9 cellular contexts compared by ENCODE assay signal in the genomic region with DNA sequence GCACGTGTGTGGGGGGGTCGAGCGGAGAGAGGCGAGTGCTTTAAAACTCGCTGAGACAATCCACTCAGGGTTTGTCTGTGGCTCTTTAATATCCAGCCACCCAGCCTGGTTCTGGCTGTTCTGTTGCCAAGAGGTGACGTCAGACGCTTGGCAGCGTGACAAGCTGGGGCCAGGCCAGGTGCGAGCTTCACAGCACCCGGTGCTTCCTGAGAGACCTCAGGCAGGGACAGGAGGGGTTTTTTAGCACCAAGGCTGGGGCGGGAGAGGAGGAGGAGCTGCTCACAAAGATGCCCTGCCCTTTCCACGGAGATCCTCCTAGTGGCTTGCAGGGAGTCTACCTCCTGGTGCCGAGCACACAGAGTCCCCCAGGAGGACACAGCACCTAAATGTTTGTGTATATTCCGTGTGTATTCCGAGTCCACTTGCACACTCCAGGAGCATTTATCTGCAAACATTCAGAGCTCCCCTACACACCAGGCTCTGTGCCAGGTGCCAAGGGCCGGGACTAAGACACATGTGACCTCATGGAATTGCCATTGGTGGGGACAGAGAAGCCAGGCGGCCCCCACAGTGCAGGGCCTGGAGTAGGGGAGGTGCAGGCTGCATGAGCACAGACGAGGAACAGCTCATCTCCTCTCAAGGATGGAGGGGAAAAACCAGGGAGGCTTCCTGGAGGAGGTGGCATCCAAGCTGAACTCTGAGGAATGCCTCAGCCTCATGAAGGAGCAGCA.
DNase-seq lines count a peak whose midpoint lies in the region; ATAC-seq and TF ChIP-seq lines count a peak whose summit lies in the region.
"Had no signal": no experiment of that assay in that cellular context is flagged by ENCODE, and none has a peak within 500 bp of the region (broad histone marks: within the 10 kb centered on the region; RNA-seq: fewer than 3 reads in every experiment).

No MANE protein-coding gene starts in this region.

- peaks cover 6% of the 10 kb centered on the region for H3K4me1 Mint-ChIP-seq in MCF 10A (ENCODE audit: insufficient read depth, unreplicated experiment)
- no peaks in the 10 kb centered on the region for H3K4me1 Mint-ChIP-seq in T-helper 2 cell treated with Interferon-gamma antibody and Interleukin-4, amounts not matched to agents 5 μg/mL and 100 μg/mL, for 36 hours (ENCODE audit: low read depth)
- H3K4me1 Mint-ChIP-seq in activated CD8-positive, alpha-beta memory T cell treated with anti-CD3 and anti-CD28 coated beads, Interleukin-2, amount 10 ng/mL, durations not matched to agents 7 days and 5 days = no peaks in the 10 kb centered on the region
- H3K4me1 Mint-ChIP-seq: neural crest cell had no signal

- DNase-seq in DMS79 (lab: John Stamatoyannopoulos, UW) (peak; percentile 95), NCI-H1694 treated with DMSO at 0.1 percent for 48 hours (lab: John Stamatoyannopoulos, UW) (peak; percentile 88), MCF 10A (ENCODE audit: unreplicated experiment) (peak; percentile 74), mucosa of descending colon (peak; percentile 74 to 91 (median 85))
- DNase-seq in T-helper 2 cell treated with Interferon-gamma antibody and Interleukin-4, amounts not matched to agents 5 μg/mL and 100 μg/mL, for 36 hours (ENCODE audit: low spot score) = no peak
- no peak for DNase-seq in activated CD8-positive, alpha-beta memory T cell treated with anti-CD3 and anti-CD28 coated beads, Interleukin-2, amount 10 ng/mL, durations not matched to agents 7 days and 5 days

- H3K27ac Mint-ChIP-seq in MCF 10A (ENCODE audit: low read depth, unreplicated experiment) = no peak overlapping the region
- no peak overlapping the region for H3K27ac Mint-ChIP-seq in T-helper 2 cell treated with Interferon-gamma antibody and Interleukin-4, amounts not matched to agents 5 μg/mL and 100 μg/mL, for 36 hours
- no peak overlapping the region for H3K27ac Mint-ChIP-seq in activated CD8-positive, alpha-beta memory T cell treated with anti-CD3 and anti-CD28 coated beads, Interleukin-2, amount 10 ng/mL, durations not matched to agents 7 days and 5 days

- H3K27me3 Mint-ChIP-seq in MCF 10A (ENCODE audit: insufficient read depth, unreplicated experiment) = peaks cover 65% of the 10 kb centered on the region
- no peaks in the 10 kb centered on the region for H3K27me3 Mint-ChIP-seq in T-helper 2 cell treated with Interferon-gamma antibody and Interleukin-4, amounts not matched to agents 5 μg/mL and 100 μg/mL, for 36 hours (ENCODE audit: low read depth)
- H3K27me3 Mint-ChIP-seq in activated CD8-positive, alpha-beta memory T cell treated with anti-CD3 and anti-CD28 coated beads, Interleukin-2, amount 10 ng/mL, durations not matched to agents 7 days and 5 days = no peaks in the 10 kb centered on the region

- no peaks in the 10 kb centered on the region for H3K9me3 ChIP-seq in mucosa of descending colon

- intact Hi-C loops in MCF 10A (cut with micrococcal nuclease) = no loop called here
- intact Hi-C loops in mucosa of descending colon (cut with DNase I, micrococcal nuclease) = no loop called here

- no TSS peak for BruUV-seq in MCF 10A (replicated peaks; lab: Mats Ljungman, UMichigan)

- H3K4me3 ChIP-seq in mucosa of descending colon = no peak overlapping the region

- H3K36me3 Mint-ChIP-seq in MCF 10A (ENCODE audit: insufficient read depth, unreplicated experiment) = no peaks in the 10 kb centered on the region
- no peaks in the 10 kb centered on the region for H3K36me3 Mint-ChIP-seq in T-helper 2 cell treated with Interferon-gamma antibody and Interleukin-4, amounts not matched to agents 5 μg/mL and 100 μg/mL, for 36 hours (ENCODE audit: low read depth)
- peaks cover under 1% of the 10 kb centered on the region for H3K36me3 Mint-ChIP-seq in activated CD8-positive, alpha-beta memory T cell treated with anti-CD3 and anti-CD28 coated beads, Interleukin-2, amount 10 ng/mL, durations not matched to agents 7 days and 5 days

- no peaks in the 10 kb centered on the region for H3K36me3 ChIP-seq in mucosa of descending colon (ENCODE audit: low read depth)

- CTCF ChIA-PET in MCF 10A (lab: Yijun Ruan, JAX) = interaction anchor here (0.6 to 1.4 kb wide), 2 partner anchors 130 to 592 kb away, joined by 3 to 5 read pairs; no protein-coding TSS in a partner anchor
- CTCF ChIA-PET in activated CD8-positive, alpha-beta memory T cell treated with anti-CD3 and anti-CD28 coated beads, Interleukin-2, amount 10 ng/mL, durations not matched to agents 7 days and 5 days (lab: Charles Lee) = no interaction called here

- ATAC-seq in mucosa of descending colon (peak; percentile 85), HG02759 (IDR thresholded peaks at IDR 0.05; ENCODE audit: unreplicated experiment) (no peak), GM18861 (IDR thresholded peaks at IDR 0.05; ENCODE audit: unreplicated experiment) (no peak)
- ATAC-seq in activated CD8-positive, alpha-beta memory T cell treated with anti-CD3 and anti-CD28 coated beads, Interleukin-2, amount 10 ng/mL, durations not matched to agents 7 days and 5 days = no peak

- no peak for TF ChIP-seq CTCF in MCF 10A (IDR thresholded peaks at IDR 0.05; ENCODE audit: unreplicated experiment)
- TF ChIP-seq CTCF in mucosa of descending colon (IDR thresholded peaks at IDR 0.05) = no peak

- H3K9me3 Mint-ChIP-seq in MCF 10A (ENCODE audit: unreplicated experiment) = peaks cover 3% of the 10 kb centered on the region
- H3K9me3 Mint-ChIP-seq in T-helper 2 cell treated with Interferon-gamma antibody and Interleukin-4, amounts not matched to agents 5 μg/mL and 100 μg/mL, for 36 hours = peaks cover 1% of the 10 kb centered on the region
- peaks cover 7% of the 10 kb centered on the region for H3K9me3 Mint-ChIP-seq in activated CD8-positive, alpha-beta memory T cell treated with anti-CD3 and anti-CD28 coated beads, Interleukin-2, amount 10 ng/mL, durations not matched to agents 7 days and 5 days (ENCODE audit: low read depth)
- H3K9me3 Mint-ChIP-seq: neural crest cell had no signal

- no peaks in the 10 kb centered on the region for H3K4me1 ChIP-seq in mucosa of descending colon (ENCODE audit: low read depth)

- H3K4me3 Mint-ChIP-seq in MCF 10A (ENCODE audit: unreplicated experiment) = no peak overlapping the region
- H3K4me3 Mint-ChIP-seq in T-helper 2 cell treated with Interferon-gamma antibody and Interleukin-4, amounts not matched to agents 5 μg/mL and 100 μg/mL, for 36 hours = no peak overlapping the region
- no peak overlapping the region for H3K4me3 Mint-ChIP-seq in activated CD8-positive, alpha-beta memory T cell treated with anti-CD3 and anti-CD28 coated beads, Interleukin-2, amount 10 ng/mL, durations not matched to agents 7 days and 5 days
- H3K4me3 Mint-ChIP-seq: neural crest cell had no signal

- POLR2A ChIA-PET in MCF 10A (lab: Yijun Ruan, JAX) = interaction anchor here (0.7 kb wide), 1 partner anchor 13 kb away, joined by 3 read pairs; no protein-coding TSS in a partner anchor

Comparison
In these comparisons a context has a peak if more than half of its experiments do, and no peak if none do; other contexts are left out.
1. DNase-seq: peak in DMS79 (single experiment), NCI-H1694 treated with DMSO at 0.1 percent for 48 hours (single experiment), MCF 10A (single experiment) and mucosa of descending colon (3 of 3); none in T-helper 2 cell treated with Interferon-gamma antibody and Interleukin-4, amounts not matched to agents 5 μg/mL and 100 μg/mL, for 36 hours (single experiment) and activated CD8-positive, alpha-beta memory T cell treated with anti-CD3 and anti-CD28 coated beads, Interleukin-2, amount 10 ng/mL, durations not matched to agents 7 days and 5 days (single experiment).